1 cellular context compared by ENCODE assay signal in the genomic region with DNA sequence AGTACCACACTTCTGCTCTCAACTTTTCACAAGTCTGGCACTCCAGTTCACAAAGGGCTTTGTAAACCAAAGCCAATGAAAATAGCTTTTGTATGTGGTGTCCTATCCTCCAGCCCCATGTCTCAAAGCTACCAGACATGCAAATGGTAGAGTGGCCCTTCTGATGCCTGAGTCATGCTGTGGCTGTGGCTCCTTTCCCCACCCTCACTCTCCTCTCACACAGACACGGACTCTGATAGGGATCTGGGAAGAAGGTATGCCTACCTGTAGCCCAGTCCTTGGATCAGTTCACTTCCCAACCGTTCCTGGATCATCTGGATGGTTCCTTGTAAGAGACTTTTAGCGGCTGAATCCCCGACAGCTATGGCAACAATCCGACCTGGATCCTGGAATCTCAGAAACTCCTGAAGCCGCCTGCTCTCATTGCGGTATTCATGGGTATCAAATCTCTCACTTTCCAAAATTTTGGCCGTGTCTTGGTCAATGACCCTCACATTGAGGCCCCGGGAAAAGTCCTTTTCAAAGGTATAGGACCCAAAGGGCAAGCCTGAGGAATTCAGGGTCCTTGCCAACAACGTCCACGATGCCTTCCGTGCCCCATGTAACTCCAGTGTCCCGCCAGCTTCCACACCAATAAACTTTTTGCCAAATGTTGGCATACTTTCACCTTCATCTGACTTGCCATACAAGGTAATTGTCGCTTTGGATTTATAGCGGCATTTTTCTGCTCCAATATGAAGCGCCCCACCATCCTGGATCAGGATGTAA.
TF ChIP-seq lines count a peak whose summit lies in the region.

No MANE protein-coding gene starts in this region.

TF ChIP-seq in H1, 55 proteins besides CTCF, POLR2A, EP300 and RAD21 (continued from another document):
- TF ChIP-seq NANOG (IDR thresholded peaks at IDR 0.05; ENCODE audit: insufficient read depth, low read depth, low read length, poor library complexity, severe bottlenecking) (no peak), ASH2L (IDR thresholded peaks at IDR 0.05; ENCODE audit: low read length) (no peak), HDAC2 (IDR thresholded peaks at IDR 0.05; ENCODE audit: borderline replicate concordance in 1 of 2, low read depth in 2 of 2, low read length in 2 of 2) (no peak), CEBPB (IDR thresholded peaks at IDR 0.05; ENCODE audit: low read depth, low read length) (no peak)
TF ChIP-seq in H1: peak in this region for 0.
